In genomic region chr1:202501281-202501680, GRCh38 we compare ENCODE assay signal across 8 cellular contexts.
DNase-seq lines count a peak whose midpoint lies in the region; ATAC-seq and TF ChIP-seq lines count a peak whose summit lies in the region.

No MANE protein-coding gene starts in this region.

- ATAC-seq in left lobe of liver: peak; percentile 73
- no peak for ATAC-seq in activated T-cell treated with anti-CD3 and anti-CD28 coated beads, Interleukin-2, amount 50 U/mL, for 4 hours

- H3K27me3 Mint-ChIP-seq in glutamatergic neuron (ENCODE audit: unreplicated experiment): peaks cover 1% of the 10 kb centered on the region
- H3K27me3 Mint-ChIP-seq in activated T-cell treated with anti-CD3 and anti-CD28 coated beads, Interleukin-2, amount 50 U/mL, for 4 hours (ENCODE audit: low read depth): no peaks in the 10 kb centered on the region

- in situ Hi-C loops in astrocyte of the cerebellum (cut with HindIII; ENCODE audit: low sequenced_read_pairs): no loop called here

- H3K4me3 Mint-ChIP-seq in glutamatergic neuron (ENCODE audit: unreplicated experiment): no peak overlapping the region
- H3K4me3 Mint-ChIP-seq in activated T-cell treated with anti-CD3 and anti-CD28 coated beads, Interleukin-2, amount 50 U/mL, for 4 hours: no peak overlapping the region

- peak; percentile 41 for TF ChIP-seq CTCF in astrocyte of the cerebellum (IDR thresholded peaks at IDR 0.05; ENCODE audit: low read depth, low read length, missing control alignments)
- no peak for TF ChIP-seq CTCF in glutamatergic neuron (IDR thresholded peaks at IDR 0.05; ENCODE audit: partially characterized antibody, unreplicated experiment)

- H3K9me3 Mint-ChIP-seq in glutamatergic neuron (ENCODE audit: unreplicated experiment): peaks cover 2% of the 10 kb centered on the region
- no peaks in the 10 kb centered on the region for H3K9me3 Mint-ChIP-seq in activated T-cell treated with anti-CD3 and anti-CD28 coated beads, Interleukin-2, amount 50 U/mL, for 4 hours

- H3K4me1 Mint-ChIP-seq in glutamatergic neuron (ENCODE audit: low read depth, unreplicated experiment): no peaks in the 10 kb centered on the region
- H3K4me1 Mint-ChIP-seq in activated T-cell treated with anti-CD3 and anti-CD28 coated beads, Interleukin-2, amount 50 U/mL, for 4 hours (ENCODE audit: low read depth): no peaks in the 10 kb centered on the region

- no peak overlapping the region for H3K4me3 ChIP-seq in astrocyte of the cerebellum (ENCODE audit: low read depth, low read length)

- H3K27ac Mint-ChIP-seq in glutamatergic neuron (ENCODE audit: unreplicated experiment): no peak overlapping the region

- no peaks in the 10 kb centered on the region for H3K36me3 Mint-ChIP-seq in glutamatergic neuron (ENCODE audit: unreplicated experiment)
- H3K36me3 Mint-ChIP-seq in activated T-cell treated with anti-CD3 and anti-CD28 coated beads, Interleukin-2, amount 50 U/mL, for 4 hours (ENCODE audit: insufficient read depth): peaks cover 16% of the 10 kb centered on the region

- DNase-seq in EL: peak; percentile 19
- peak; percentile 36 to 41 for DNase-seq in Kasumi-1 (lab: John Stamatoyannopoulos, UW)
- DNase-seq in astrocyte of the cerebellum (ENCODE audit: low read depth): peak; percentile 27
- DNase-seq in left lobe of liver (ENCODE audit: low spot score): no peak
- DNase-seq in activated T-cell treated with anti-CD3 and anti-CD28 coated beads, Interleukin-2, amount 50 U/mL, for 48 hours: no peak
- no peak for DNase-seq in glutamatergic neuron
- no peak for DNase-seq in activated T-cell treated with anti-CD3 and anti-CD28 coated beads, Interleukin-2, amount 50 U/mL, for 4 hours
- DNase-seq in activated naive CD4-positive, alpha-beta T cell (lab: John Stamatoyannopoulos, UW): no peak

Comparison
In these comparisons a context has a peak if more than half of its experiments do, and no peak if none do; other contexts are left out.
1. DNase-seq: peak in EL (single experiment), Kasumi-1 (2 of 2) and astrocyte of the cerebellum (single experiment); none in left lobe of liver (single experiment), activated T-cell treated with anti-CD3 and anti-CD28 coated beads, Interleukin-2, amount 50 U/mL, for 48 hours (0 of 2), glutamatergic neuron (single experiment), activated T-cell treated with anti-CD3 and anti-CD28 coated beads, Interleukin-2, amount 50 U/mL, for 4 hours (single experiment) and activated naive CD4-positive, alpha-beta T cell (0 of 4).